Comparison of ENCODE assay signal across 9 cellular contexts in the genomic region with DNA sequence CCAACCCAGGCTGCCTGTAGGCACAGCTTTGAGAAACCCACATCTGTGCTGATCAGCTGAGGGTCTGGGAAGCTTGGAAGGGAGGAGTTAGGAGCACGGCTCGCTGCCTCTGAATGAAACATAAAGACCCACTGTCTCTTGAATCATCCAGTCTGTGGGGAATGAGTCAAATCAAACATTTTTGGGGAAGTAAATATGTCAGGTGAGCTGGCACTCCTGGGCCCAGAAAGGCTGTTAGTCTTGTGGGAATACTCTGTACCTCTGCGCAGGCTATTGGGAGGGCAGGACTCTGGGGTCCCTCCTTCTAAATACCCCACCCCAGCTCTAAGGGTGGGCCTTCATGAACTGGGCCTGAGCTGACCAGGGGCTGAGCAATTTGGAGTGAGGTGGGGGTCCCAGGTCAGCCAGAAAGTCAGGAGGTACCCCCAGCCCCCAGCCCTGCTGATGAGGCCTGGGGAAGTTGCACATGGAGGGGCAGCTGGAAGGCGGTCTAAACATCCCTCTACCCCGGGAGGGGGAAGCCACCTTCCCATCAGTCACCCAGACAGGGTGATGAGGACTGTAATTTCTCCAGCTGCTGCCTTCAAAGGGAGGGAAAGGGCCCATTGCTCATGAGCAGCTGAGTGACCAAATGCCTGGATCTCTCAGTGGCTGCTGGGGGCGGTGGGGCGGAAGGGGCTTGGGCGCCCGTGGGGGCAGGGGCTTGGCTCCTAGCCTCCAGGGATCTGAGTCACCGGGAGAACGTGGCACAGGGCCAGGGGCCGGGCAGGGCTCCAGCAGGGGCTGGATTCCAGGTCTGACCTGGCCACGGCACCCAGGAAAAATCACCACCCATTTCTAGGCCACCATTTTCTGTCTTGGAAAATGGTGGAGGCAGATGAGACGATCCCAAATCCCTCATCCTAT. TPM values are rescaled to one million over a fixed set of nuclear protein-coding genes. Genes with fewer than 3 reads are reported as not detected.
A peak's percentile ranks its signal among the peaks of the same experiment; 100 is the strongest.
DNase-seq lines count a peak whose midpoint lies in the region; ATAC-seq and TF ChIP-seq lines count a peak whose summit lies in the region.
"Had no signal": no experiment of that assay in that cellular context is flagged by ENCODE, and none has a peak within 500 bp of the region (broad histone marks: within the 10 kb centered on the region; RNA-seq: fewer than 3 reads in every experiment).

No MANE protein-coding gene starts in this region.

- no peak for TF ChIP-seq CTCF in cardiac fibroblast (IDR thresholded peaks at IDR 0.05; ENCODE audit: low read depth, low read length)
- no peak for TF ChIP-seq CTCF in H9 (conservative IDR thresholded peaks at IDR 0.05)

- H3K27me3 Mint-ChIP-seq in H9 (ENCODE audit: low read depth), result peaks cover 3% of the 10 kb centered on the region; the same call in 1 of the 2 replicates

- H3K36me3 Mint-ChIP-seq in H9 (ENCODE audit: insufficient read depth in 1 of 3, low read depth in 3 of 3), result no peaks in the 10 kb centered on the region

- H3K79me2 ChIP-seq in H9 (ENCODE audit: insufficient read depth, low read length), result no peaks in the 10 kb centered on the region

- H4K8ac ChIP-seq in H9 (replicated peaks; ENCODE audit: insufficient read length, low read depth, low read length), result no peak overlapping the region

- no peaks in the 10 kb centered on the region for H3K23me2 ChIP-seq in H9 (ENCODE audit: insufficient read length, low read depth, low read length, poor library complexity, severe bottlenecking)

- no peak overlapping the region for H3K4ac ChIP-seq in H9 (ENCODE audit: low read depth, low read length)

- no peak overlapping the region for H3K9ac ChIP-seq in H9 (ENCODE audit: extremely low read depth, insufficient read length, low read length)

- DNase-seq in DMS 273 (lab: John Stamatoyannopoulos, UW; ENCODE audit: unreplicated experiment), result peak; percentile 69
- no peak for DNase-seq in DMS 273 treated with DMSO at 0.1 percent for 48 hours (lab: John Stamatoyannopoulos, UW)
- DNase-seq in cardiac fibroblast (ENCODE audit: low read depth in 2 of 2), result peak; percentile 67 to 71
- peak; percentile 63 for DNase-seq in retina
- no peak for DNase-seq in H9

- H3K4me1 ChIP-seq in H9 (ENCODE audit: insufficient read depth, low read length), result no peaks in the 10 kb centered on the region

- H4K91ac ChIP-seq in H9 (ENCODE audit: insufficient read length, low read depth, low read length), result no peak overlapping the region

- ATAC-seq in GM21515 (IDR thresholded peaks at IDR 0.05; ENCODE audit: unreplicated experiment) (no peak), HG03175 (IDR thresholded peaks at IDR 0.05; ENCODE audit: unreplicated experiment) (no peak)

- no peak overlapping the region for H3K56ac ChIP-seq in H9 (ENCODE audit: insufficient read length, low read depth, low read length)

- no peak overlapping the region; a peak in 1 of 5 replicates for H3K4me3 Mint-ChIP-seq in H9

- no peak overlapping the region for H3K23ac ChIP-seq in H9 (ENCODE audit: insufficient read length, low read depth, low read length)

- no peaks in the 10 kb centered on the region for H4K20me1 ChIP-seq in H9 (ENCODE audit: control insufficient read depth, insufficient read depth, insufficient read length)

- no peak overlapping the region for H3T11ph ChIP-seq in H9 (ENCODE audit: low read length)

- no CpG with 5 or more reads among the region's 14 CpGs for WGBS in H9 (ENCODE audit: extremely low coverage, insufficient read length, low lambda C conversion rate)

- no peak overlapping the region for H3K18ac ChIP-seq in H9 (ENCODE audit: insufficient read length, low read depth, low read length)

- H3K9me3 Mint-ChIP-seq in H9, result no peaks in the 10 kb centered on the region

- no peak overlapping the region for H3K4me3 ChIP-seq in cardiac fibroblast (replicated peaks in 1 of 2; ENCODE audit: low read depth in 2 of 2, low read length in 2 of 2)

- TF ChIP-seq RAD21 in Ishikawa (IDR thresholded peaks at IDR 0.05; ENCODE audit: low read depth), result no peak

- H2AK5ac ChIP-seq in H9 (ENCODE audit: insufficient read length, low read length), result no peak overlapping the region

- H2BK12ac ChIP-seq in H9 (ENCODE audit: insufficient read length, low read depth, low read length), result no peak overlapping the region

- H3K27ac Mint-ChIP-seq in H9, result no peak overlapping the region; a peak in 1 of 7 replicates

- H2BK120ac ChIP-seq in H9 (ENCODE audit: low read depth, low read length, poor library complexity, severe bottlenecking), result no peak overlapping the region

- no peak overlapping the region for H2AFZ ChIP-seq in H9 (ENCODE audit: low read length)

- TF ChIP-seq EP300 in Ishikawa (IDR thresholded peaks at IDR 0.05; ENCODE audit: borderline replicate concordance), result no peak

- H3K79me1 ChIP-seq in H9 (ENCODE audit: insufficient read depth, low read depth, low read length, poor library complexity, severe bottlenecking), result no peaks in the 10 kb centered on the region

- H3K4me1 Mint-ChIP-seq in H9, result peaks cover 16 to 17% of the 10 kb centered on the region in 2 experiments

- no peak overlapping the region for H3K27ac ChIP-seq in H9 (ENCODE audit: insufficient read length, low read depth, low read length)
- H3K27ac ChIP-seq: 22Rv1 had no signal

- H2BK15ac ChIP-seq in H9 (ENCODE audit: low read depth, low read length), result no peak overlapping the region

- no peak overlapping the region for H4K5ac ChIP-seq in H9 (ENCODE audit: insufficient read length, low read depth, low read length)

- H2BK5ac ChIP-seq in H9 (ENCODE audit: insufficient read length, low read length), result no peak overlapping the region

- H3K27me3 ChIP-seq in H9 (ENCODE audit: insufficient read depth, low read length), result no peaks in the 10 kb centered on the region

- no peak overlapping the region for H2BK20ac ChIP-seq in H9 (ENCODE audit: low read depth, low read length, poor library complexity, severe bottlenecking)

- H3K9me3 ChIP-seq in H9 (ENCODE audit: control insufficient read depth, low read depth, low read length), result no peaks in the 10 kb centered on the region

- H3K4me2 ChIP-seq in H9 (ENCODE audit: insufficient read depth, insufficient read length, low read length), result no peak overlapping the region

- H3K14ac ChIP-seq in H9 (ENCODE audit: insufficient read depth, low read length), result no peak overlapping the region

TF ChIP-seq in Ishikawa, 13 proteins besides CTCF, POLR2A, EP300 and RAD21:
- TF ChIP-seq TCF12 (IDR thresholded peaks at IDR 0.05; ENCODE audit: low read depth), result peak; percentile 52
- no peak for TF ChIP-seq FOXM1 (IDR thresholded peaks at IDR 0.05; ENCODE audit: borderline replicate concordance, low read depth)
- no peak for TF ChIP-seq EGR1 (IDR thresholded peaks at IDR 0.05)
- TF ChIP-seq, protein P1, sequence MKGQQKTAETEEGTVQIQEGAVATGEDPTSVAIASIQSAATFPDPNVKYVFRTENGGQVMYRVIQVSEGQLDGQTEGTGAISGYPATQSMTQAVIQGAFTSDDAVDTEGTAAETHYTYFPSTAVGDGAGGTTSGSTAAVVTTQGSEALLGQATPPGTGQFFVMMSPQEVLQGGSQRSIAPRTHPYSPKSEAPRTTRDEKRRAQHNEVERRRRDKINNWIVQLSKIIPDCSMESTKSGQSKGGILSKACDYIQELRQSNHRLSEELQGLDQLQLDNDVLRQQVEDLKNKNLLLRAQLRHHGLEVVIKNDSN (IDR thresholded peaks at IDR 0.05), result no peak
- no peak for TF ChIP-seq CREB1 (IDR thresholded peaks at IDR 0.05; ENCODE audit: low read depth)
- TF ChIP-seq CEBPB (IDR thresholded peaks at IDR 0.05), result no peak
- TF ChIP-seq, protein P2, sequence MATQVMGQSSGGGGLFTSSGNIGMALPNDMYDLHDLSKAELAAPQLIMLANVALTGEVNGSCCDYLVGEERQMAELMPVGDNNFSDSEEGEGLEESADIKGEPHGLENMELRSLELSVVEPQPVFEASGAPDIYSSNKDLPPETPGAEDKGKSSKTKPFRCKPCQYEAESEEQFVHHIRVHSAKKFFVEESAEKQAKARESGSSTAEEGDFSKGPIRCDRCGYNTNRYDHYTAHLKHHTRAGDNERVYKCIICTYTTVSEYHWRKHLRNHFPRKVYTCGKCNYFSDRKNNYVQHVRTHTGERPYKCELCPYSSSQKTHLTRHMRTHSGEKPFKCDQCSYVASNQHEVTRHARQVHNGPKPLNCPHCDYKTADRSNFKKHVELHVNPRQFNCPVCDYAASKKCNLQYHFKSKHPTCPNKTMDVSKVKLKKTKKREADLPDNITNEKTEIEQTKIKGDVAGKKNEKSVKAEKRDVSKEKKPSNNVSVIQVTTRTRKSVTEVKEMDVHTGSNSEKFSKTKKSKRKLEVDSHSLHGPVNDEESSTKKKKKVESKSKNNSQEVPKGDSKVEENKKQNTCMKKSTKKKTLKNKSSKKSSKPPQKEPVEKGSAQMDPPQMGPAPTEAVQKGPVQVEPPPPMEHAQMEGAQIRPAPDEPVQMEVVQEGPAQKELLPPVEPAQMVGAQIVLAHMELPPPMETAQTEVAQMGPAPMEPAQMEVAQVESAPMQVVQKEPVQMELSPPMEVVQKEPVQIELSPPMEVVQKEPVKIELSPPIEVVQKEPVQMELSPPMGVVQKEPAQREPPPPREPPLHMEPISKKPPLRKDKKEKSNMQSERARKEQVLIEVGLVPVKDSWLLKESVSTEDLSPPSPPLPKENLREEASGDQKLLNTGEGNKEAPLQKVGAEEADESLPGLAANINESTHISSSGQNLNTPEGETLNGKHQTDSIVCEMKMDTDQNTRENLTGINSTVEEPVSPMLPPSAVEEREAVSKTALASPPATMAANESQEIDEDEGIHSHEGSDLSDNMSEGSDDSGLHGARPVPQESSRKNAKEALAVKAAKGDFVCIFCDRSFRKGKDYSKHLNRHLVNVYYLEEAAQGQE (IDR thresholded peaks at IDR 0.05; ENCODE audit: low read depth), result no peak
- TF ChIP-seq ZBTB7A (IDR thresholded peaks at IDR 0.05; ENCODE audit: low read depth), result peak; percentile 81
- TF ChIP-seq TEAD4 (IDR thresholded peaks at IDR 0.05), result 0 out of 2 replicates have a peak, but pooled peaks have one; percentile 47
- TF ChIP-seq YY1 (IDR thresholded peaks at IDR 0.05; ENCODE audit: low read depth), result peak; percentile 54; the same call in 1 of the 2 replicates
- TF ChIP-seq TAF1 (IDR thresholded peaks at IDR 0.05; ENCODE audit: low read depth), result no peak
- TF ChIP-seq, protein P3, sequence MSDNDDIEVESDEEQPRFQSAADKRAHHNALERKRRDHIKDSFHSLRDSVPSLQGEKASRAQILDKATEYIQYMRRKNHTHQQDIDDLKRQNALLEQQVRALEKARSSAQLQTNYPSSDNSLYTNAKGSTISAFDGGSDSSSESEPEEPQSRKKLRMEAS (IDR thresholded peaks at IDR 0.05), result no peak
- peak; percentile 93 for TF ChIP-seq NFIC (IDR thresholded peaks at IDR 0.05)
TF ChIP-seq in Ishikawa: peak in this region for 5.

RNA-seq across cellular contexts. Expression of a gene that starts 10.8 kb away (rescaled TPM):
- 6.2 and 7.1 TPM in 2 replicates for total RNA-seq in H9 (2021)

RNA-seq across cellular contexts. Expression of a gene that starts 31.6 kb away (rescaled TPM):
- not detected in 2 replicates for total RNA-seq in H9 (2021)

Comparison
In these comparisons a context has a peak if more than half of its experiments do, and no peak if none do; other contexts are left out.
1. DNase-seq: peak in DMS 273 (single experiment), cardiac fibroblast (2 of 2) and retina (single experiment); none in DMS 273 treated with DMSO at 0.1 percent for 48 hours (single experiment) and H9 (single experiment).